In genomic region chr7:2468227-2468626, GRCh38 we compare ENCODE assay signal across 16 cellular contexts. TPM values are rescaled to one million over a fixed set of nuclear protein-coding genes. Genes with fewer than 3 reads are reported as not detected.
"Had no signal": no experiment of that assay in that cellular context is flagged by ENCODE, and none has a peak within 500 bp of the region (broad histone marks: within the 10 kb centered on the region; RNA-seq: fewer than 3 reads in every experiment).

No MANE protein-coding gene starts in this region.

- H3K4me3 Mint-ChIP-seq: activated CD4-positive, alpha-beta memory T cell treated with anti-CD3 and anti-CD28 coated beads for 36 hours; activated CD4-positive, alpha-beta T cell treated with anti-CD3 and anti-CD28 coated beads, Interleukin-2, amount 10 ng/mL, durations not matched to agents 7 days and 5 days; activated naive CD4-positive, alpha-beta T cell treated with anti-CD3 and anti-CD28 coated beads, Interleukin-2, amount 10 ng/mL, durations not matched to agents 7 days and 5 days; activated naive CD8-positive, alpha-beta T cell treated with anti-CD3 and anti-CD28 coated beads for 36 hours; activated T-cell treated with anti-CD3 and anti-CD28 coated beads, Interleukin-2, amount 50 U/mL, for 4 hours; activated T-helper 17 cell treated with anti-CD3 and anti-CD28 coated beads, Interleukin-2, amount 50 U/mL, for 72 hours had no signal

- H3K27me3 ChIP-seq: brain microvascular endothelial cell, cardiac muscle cell had no signal

- H3K27ac Mint-ChIP-seq: activated CD4-positive, alpha-beta memory T cell treated with anti-CD3 and anti-CD28 coated beads for 36 hours; activated naive CD4-positive, alpha-beta T cell treated with anti-CD3 and anti-CD28 coated beads, Interleukin-2, amount 10 ng/mL, durations not matched to agents 7 days and 5 days had no signal

- H3K4me3 ChIP-seq: cardiac muscle cell, SK-N-MC had no signal

- DNase-seq: brain microvascular endothelial cell, NCI-H1048, NCI-H2029 treated with DMSO at 0.1 percent for 48 hours had no signal

- H3K27ac ChIP-seq: brain microvascular endothelial cell, cardiac muscle cell, SK-N-MC had no signal

- H3K36me3 ChIP-seq: brain microvascular endothelial cell, cardiac muscle cell had no signal

- H3K9me3 Mint-ChIP-seq: activated CD4-positive, alpha-beta memory T cell treated with anti-CD3 and anti-CD28 coated beads for 36 hours; activated CD4-positive, alpha-beta T cell treated with anti-CD3 and anti-CD28 coated beads, Interleukin-2, amount 10 ng/mL, durations not matched to agents 7 days and 5 days; activated naive CD4-positive, alpha-beta T cell treated with anti-CD3 and anti-CD28 coated beads, Interleukin-2, amount 10 ng/mL, durations not matched to agents 7 days and 5 days; activated naive CD8-positive, alpha-beta T cell treated with anti-CD3 and anti-CD28 coated beads for 36 hours; activated T-cell treated with anti-CD3 and anti-CD28 coated beads, Interleukin-2, amount 50 U/mL, for 4 hours; activated T-helper 17 cell treated with anti-CD3 and anti-CD28 coated beads, Interleukin-2, amount 50 U/mL, for 72 hours had no signal

- H3K36me3 Mint-ChIP-seq: activated CD4-positive, alpha-beta memory T cell treated with anti-CD3 and anti-CD28 coated beads for 36 hours; activated naive CD4-positive, alpha-beta T cell treated with anti-CD3 and anti-CD28 coated beads, Interleukin-2, amount 10 ng/mL, durations not matched to agents 7 days and 5 days; activated naive CD8-positive, alpha-beta T cell treated with anti-CD3 and anti-CD28 coated beads for 36 hours had no signal

RNA-seq across cellular contexts. Expression of gene GRIFIN, which starts 8.0 kb away (rescaled TPM):
- total RNA-seq: activated CD4-positive, alpha-beta memory T cell treated with anti-CD3 and anti-CD28 coated beads for 36 hours; activated CD4-positive, alpha-beta T cell treated with anti-CD3 and anti-CD28 coated beads, Interleukin-2, amount 10 ng/mL, durations not matched to agents 7 days and 5 days; activated naive CD8-positive, alpha-beta T cell treated with anti-CD3 and anti-CD28 coated beads for 36 hours; activated T-cell treated with anti-CD3 and anti-CD28 coated beads, Interleukin-2, amount 50 U/mL, for 4 hours; activated T-helper 17 cell treated with anti-CD3 and anti-CD28 coated beads, Interleukin-2, amount 50 U/mL, for 72 hours; cardiac muscle cell; LHCN-M2; M059J; Right ventricle myocardium inferior; T-helper 1 cell treated with Interleukin-12 subunit alpha and Interleukin-12 subunit beta and Interleukin-4 antibody, amounts not matched to agents 30 ng/mL and 1 ng/mL, for 36 hours had no signal
- polyA plus RNA-seq: adipose tissue, cardiac muscle cell had no signal
